ENCODE assay signal across 8 cellular contexts in the genomic region with DNA sequence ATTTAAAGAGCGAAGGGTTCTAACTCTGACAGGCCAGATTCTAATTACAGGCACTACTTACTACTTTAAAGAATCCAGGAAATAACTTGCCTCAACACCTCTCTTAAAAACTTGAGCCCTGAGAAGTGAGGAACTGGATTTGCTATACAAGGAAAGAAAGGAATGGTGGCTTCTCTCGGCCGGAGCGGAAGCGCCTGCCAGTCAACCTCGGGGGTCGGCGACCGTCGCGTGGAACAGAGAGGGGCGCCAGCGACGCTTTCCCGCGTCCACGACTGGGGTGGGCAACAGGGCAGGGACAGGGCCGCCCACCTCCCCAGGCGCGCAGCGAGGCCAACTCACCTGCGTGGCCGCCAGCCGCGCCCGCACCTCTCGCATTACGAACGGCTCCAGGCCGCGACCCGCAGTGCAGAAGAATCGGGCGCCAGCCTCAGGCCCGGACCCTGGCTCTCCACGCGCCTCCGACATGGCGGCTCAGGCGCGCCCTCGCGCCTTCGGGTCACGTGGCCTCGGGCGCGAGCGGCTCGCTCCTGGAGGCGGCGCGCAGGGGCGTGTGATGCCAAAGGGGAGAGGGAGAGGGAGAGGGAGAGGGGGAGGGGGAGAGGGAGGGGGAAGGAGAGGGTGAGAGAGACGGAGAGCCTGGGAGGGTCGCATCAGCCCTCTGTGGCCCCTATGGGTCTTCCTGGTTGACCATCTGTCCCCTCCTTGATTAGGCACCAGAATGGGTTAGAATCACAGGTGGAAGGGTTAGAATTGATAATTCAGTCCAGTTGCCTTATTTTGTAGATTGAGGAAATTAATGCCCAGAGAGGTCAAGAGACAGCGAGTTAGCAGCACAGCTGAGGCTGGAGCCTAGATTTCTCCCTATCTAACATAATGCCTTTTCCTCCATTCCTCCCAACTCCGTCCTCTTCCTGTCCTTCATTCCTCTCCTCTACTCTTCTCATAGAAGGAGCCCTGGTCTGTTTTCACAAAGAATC. TPM values are rescaled to one million over a fixed set of nuclear protein-coding genes. Genes with fewer than 3 reads are reported as not detected.
A peak's percentile ranks its signal among the peaks of the same experiment; 100 is the strongest.
DNase-seq lines count a peak whose midpoint lies in the region; ATAC-seq and TF ChIP-seq lines count a peak whose summit lies in the region.

A gene with protein sequence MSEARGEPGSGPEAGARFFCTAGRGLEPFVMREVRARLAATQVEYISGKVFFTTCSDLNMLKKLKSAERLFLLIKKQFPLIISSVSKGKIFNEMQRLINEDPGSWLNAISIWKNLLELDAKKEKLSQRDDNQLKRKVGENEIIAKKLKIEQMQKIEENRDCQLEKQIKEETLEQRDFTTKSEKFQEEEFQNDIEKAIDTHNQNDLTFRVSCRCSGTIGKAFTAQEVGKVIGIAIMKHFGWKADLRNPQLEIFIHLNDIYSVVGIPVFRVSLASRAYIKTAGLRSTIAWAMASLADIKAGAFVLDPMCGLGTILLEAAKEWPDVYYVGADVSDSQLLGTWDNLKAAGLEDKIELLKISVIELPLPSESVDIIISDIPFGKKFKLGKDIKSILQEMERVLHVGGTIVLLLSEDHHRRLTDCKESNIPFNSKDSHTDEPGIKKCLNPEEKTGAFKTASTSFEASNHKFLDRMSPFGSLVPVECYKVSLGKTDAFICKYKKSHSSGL (minus strand): TSS at position 484 of the 977 bp plus-strand sequence. CDS start 19 bp downstream, at position 465.

- H3K4me3 Mint-ChIP-seq in CD8-positive, alpha-beta T cell = peak within 1 kb of the TSS; percentile 96
- H3K4me3 Mint-ChIP-seq in activated CD8-positive, alpha-beta memory T cell treated with anti-CD3 and anti-CD28 coated beads, Interleukin-2, amount 10 ng/mL, durations not matched to agents 7 days and 5 days = peak within 1 kb of the TSS; percentile 89
- peak within 1 kb of the TSS; percentile 89 for H3K4me3 Mint-ChIP-seq in endothelial cell (ENCODE audit: unreplicated experiment)
- H3K4me3 Mint-ChIP-seq in mesothelial cell of epicardium = peak within 1 kb of the TSS; percentile 81

- H3K4me1 Mint-ChIP-seq in CD8-positive, alpha-beta T cell (ENCODE audit: low read depth) = peaks cover 59% of the 10 kb centered on the region
- H3K4me1 Mint-ChIP-seq in activated CD8-positive, alpha-beta memory T cell treated with anti-CD3 and anti-CD28 coated beads, Interleukin-2, amount 10 ng/mL, durations not matched to agents 7 days and 5 days = peaks cover 57% of the 10 kb centered on the region
- H3K4me1 Mint-ChIP-seq in endothelial cell (ENCODE audit: unreplicated experiment) (peaks cover 20% of the 10 kb centered on the region), mesothelial cell of epicardium (peaks cover 29% of the 10 kb centered on the region)

- H3K36me3 Mint-ChIP-seq in CD8-positive, alpha-beta T cell = peaks cover 7% of the 10 kb centered on the region
- H3K36me3 Mint-ChIP-seq in activated CD8-positive, alpha-beta memory T cell treated with anti-CD3 and anti-CD28 coated beads, Interleukin-2, amount 10 ng/mL, durations not matched to agents 7 days and 5 days = peaks cover 20% of the 10 kb centered on the region
- no peaks in the 10 kb centered on the region for H3K36me3 Mint-ChIP-seq in endothelial cell (ENCODE audit: low read depth, unreplicated experiment)
- H3K36me3 Mint-ChIP-seq in mesothelial cell of epicardium = peaks cover 7% of the 10 kb centered on the region

- no peaks in the 10 kb centered on the region for H3K27me3 Mint-ChIP-seq in CD8-positive, alpha-beta T cell (ENCODE audit: low read depth)
- H3K27me3 Mint-ChIP-seq in activated CD8-positive, alpha-beta memory T cell treated with anti-CD3 and anti-CD28 coated beads, Interleukin-2, amount 10 ng/mL, durations not matched to agents 7 days and 5 days = no peaks in the 10 kb centered on the region
- H3K27me3 Mint-ChIP-seq in endothelial cell (ENCODE audit: unreplicated experiment) (peaks cover 8% of the 10 kb centered on the region), mesothelial cell of epicardium (ENCODE audit: low read depth) (no peaks in the 10 kb centered on the region)

- H3K27ac ChIP-seq in CD8-positive, alpha-beta T cell (ENCODE audit: low read depth, low read length) = peak within 1 kb of the TSS; percentile 45

- intact Hi-C loops in CD8-positive, alpha-beta T cell (cut with DNase I, micrococcal nuclease) = loop anchor here in 1 of 2 experiments (5.0 kb wide), 1 partner anchor 657 kb away; the partner anchor contains the start of gene SOS1

- POLR2A ChIA-PET in CD8-positive, alpha-beta T cell (lab: Charles Lee) = no interaction called here

- H3K36me3 ChIP-seq in CD8-positive, alpha-beta T cell (ENCODE audit: insufficient read depth, low read length) = no peaks in the 10 kb centered on the region

- peak within 1 kb of the TSS; percentile 41 for H3K4me3 ChIP-seq in CD8-positive, alpha-beta T cell (ENCODE audit: low read depth, low read length)

- peak within 1 kb of the TSS; percentile 90 for H3K27ac Mint-ChIP-seq in CD8-positive, alpha-beta T cell
- H3K27ac Mint-ChIP-seq in activated CD8-positive, alpha-beta memory T cell treated with anti-CD3 and anti-CD28 coated beads, Interleukin-2, amount 10 ng/mL, durations not matched to agents 7 days and 5 days = peak within 1 kb of the TSS; percentile 93
- H3K27ac Mint-ChIP-seq in endothelial cell (ENCODE audit: unreplicated experiment) (peak within 1 kb of the TSS; percentile 67), mesothelial cell of epicardium (peak within 1 kb of the TSS; percentile 87)

- H3K9me3 ChIP-seq in CD8-positive, alpha-beta T cell (ENCODE audit: low read length) = no peaks in the 10 kb centered on the region

- peaks cover 35% of the 10 kb centered on the region for H3K4me1 ChIP-seq in CD8-positive, alpha-beta T cell (ENCODE audit: insufficient read depth, low read length)

- peak; percentile 25 to 73 (median 51) for DNase-seq in CD8-positive, alpha-beta T cell
- DNase-seq in NOMO-1 (lab: John Stamatoyannopoulos, UW; ENCODE audit: unreplicated experiment in 2 of 2) (peak; percentile 41 to 76), endothelial cell (ENCODE audit: low spot score) (peak; percentile 71), mesothelial cell of epicardium (ENCODE audit: low spot score in 2 of 2, unreplicated experiment in 2 of 2) (peak; percentile 50 to 70)
- DNase-seq in activated CD8-positive, alpha-beta memory T cell treated with anti-CD3 and anti-CD28 coated beads, Interleukin-2, amount 10 ng/mL, durations not matched to agents 7 days and 5 days = peak; percentile 75
- peak; percentile 11 to 42 for DNase-seq in stimulated activated CD8-positive, alpha-beta memory T cell treated with anti-CD3 and anti-CD28 coated beads, Interleukin-15, amount 100 ng/mL, for 4 hours (ENCODE audit: low read depth in 2 of 2)

- CTCF ChIA-PET in CD8-positive, alpha-beta T cell (lab: Charles Lee) = no interaction called here
- CTCF ChIA-PET in activated CD8-positive, alpha-beta memory T cell treated with anti-CD3 and anti-CD28 coated beads, Interleukin-2, amount 10 ng/mL, durations not matched to agents 7 days and 5 days (lab: Charles Lee) = no interaction called here

- H3K9me3 Mint-ChIP-seq in CD8-positive, alpha-beta T cell = no peaks in the 10 kb centered on the region
- no peaks in the 10 kb centered on the region for H3K9me3 Mint-ChIP-seq in activated CD8-positive, alpha-beta memory T cell treated with anti-CD3 and anti-CD28 coated beads, Interleukin-2, amount 10 ng/mL, durations not matched to agents 7 days and 5 days (ENCODE audit: low read depth)
- H3K9me3 Mint-ChIP-seq in endothelial cell (ENCODE audit: unreplicated experiment) (no peaks in the 10 kb centered on the region), mesothelial cell of epicardium (peaks cover 3% of the 10 kb centered on the region)

- peak; percentile 73 for ATAC-seq in CD8-positive, alpha-beta T cell
- ATAC-seq in GM19395 (IDR thresholded peaks at IDR 0.05; ENCODE audit: unreplicated experiment) (peak; percentile 84), HG03521 (IDR thresholded peaks at IDR 0.05; ENCODE audit: unreplicated experiment) (peak; percentile 83)
- ATAC-seq in activated CD8-positive, alpha-beta memory T cell treated with anti-CD3 and anti-CD28 coated beads, Interleukin-2, amount 10 ng/mL, durations not matched to agents 7 days and 5 days = peak; percentile 91

- no peaks in the 10 kb centered on the region for H3K27me3 ChIP-seq in CD8-positive, alpha-beta T cell (ENCODE audit: insufficient read depth, low read length)

- no peak for TF ChIP-seq CTCF in CD8-positive, alpha-beta T cell (IDR thresholded peaks at IDR 0.05)
- no peak for TF ChIP-seq CTCF in endothelial cell (IDR thresholded peaks at IDR 0.05; ENCODE audit: unreplicated experiment)
- no peak for TF ChIP-seq CTCF in mesothelial cell of epicardium (IDR thresholded peaks at IDR 0.05; ENCODE audit: unreplicated experiment)

RNA-seq across cellular contexts. Expression of the gene that starts here (rescaled TPM):
- 10 to 100 TPM; 15.7 to 17.0 TPM for total RNA-seq in CD8-positive, alpha-beta T cell
- 10 to 100 TPM; 16.0 to 20.8 TPM for total RNA-seq in activated CD8-positive, alpha-beta memory T cell treated with anti-CD3 and anti-CD28 coated beads, Interleukin-2, amount 10 ng/mL, durations not matched to agents 7 days and 5 days
- 5.0 TPM for total RNA-seq in endothelial cell (ENCODE audit: unreplicated experiment)
- total RNA-seq in mesothelial cell of epicardium = 13.8 to 17.7 TPM (median 17.3 TPM) in 3 replicates

Comparison
In these comparisons a context has a peak if more than half of its experiments do, and no peak if none do; other contexts are left out.
1. Peak in every context shown above with its lines: DNase-seq, ATAC-seq, H3K4me3 ChIP-seq and H3K27ac ChIP-seq.